ENCODE assay signal across 29 cellular contexts in the genomic region with DNA sequence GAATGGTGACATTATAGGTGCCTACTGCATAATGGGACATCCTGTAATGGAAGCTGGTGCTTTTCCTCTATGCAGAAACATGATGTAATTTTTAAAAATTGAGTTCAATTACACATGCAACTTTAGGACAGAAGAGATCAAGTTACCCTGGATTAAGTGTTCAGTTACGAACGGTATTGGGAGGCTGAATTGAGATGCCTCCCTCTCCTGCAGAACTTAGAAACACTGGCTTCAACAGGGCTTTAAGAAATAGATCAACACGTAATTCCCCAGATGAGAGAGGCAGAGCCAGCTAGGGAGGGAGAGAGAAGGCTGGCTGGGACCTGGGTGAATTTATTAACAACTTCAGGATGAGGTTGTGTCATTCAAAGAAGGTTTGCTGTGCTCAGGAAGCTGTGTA.
"Had no signal": no experiment of that assay in that cellular context is flagged by ENCODE, and none has a peak within 500 bp of the region (broad histone marks: within the 10 kb centered on the region; RNA-seq: fewer than 3 reads in every experiment).

No MANE protein-coding gene starts in this region.

- H3K27me3 Mint-ChIP-seq: activated B cell treated with CpG ODN at 0.5 μM for 24 hours; activated naive CD8-positive, alpha-beta T cell treated with anti-CD3 and anti-CD28 coated beads for 36 hours had no signal

- H3K4me3 Mint-ChIP-seq: activated B cell treated with CpG ODN at 0.5 μM for 24 hours; activated CD8-positive, alpha-beta T cell treated with anti-CD3 and anti-CD28 coated beads for 36 hours; activated naive CD8-positive, alpha-beta T cell treated with anti-CD3 and anti-CD28 coated beads for 36 hours; activated T-cell treated with anti-CD3 and anti-CD28 coated beads, Interleukin-2, amount 50 U/mL, for 72 hours; activated T-helper 17 cell treated with anti-CD3 and anti-CD28 coated beads, Interleukin-2, amount 50 U/mL, for 72 hours had no signal

- H3K4me2 ChIP-seq: KMS-11 had no signal

- H3K9me3 Mint-ChIP-seq: activated CD8-positive, alpha-beta T cell treated with anti-CD3 and anti-CD28 coated beads for 36 hours; activated T-cell treated with anti-CD3 and anti-CD28 coated beads, Interleukin-2, amount 50 U/mL, for 72 hours; activated T-helper 17 cell treated with anti-CD3 and anti-CD28 coated beads, Interleukin-2, amount 50 U/mL, for 72 hours had no signal

- H3K27ac Mint-ChIP-seq: activated B cell treated with CpG ODN at 0.5 μM for 24 hours; activated CD8-positive, alpha-beta T cell treated with anti-CD3 and anti-CD28 coated beads for 36 hours; activated naive CD8-positive, alpha-beta T cell treated with anti-CD3 and anti-CD28 coated beads for 36 hours; activated T-cell treated with anti-CD3 and anti-CD28 coated beads, Interleukin-2, amount 50 U/mL, for 72 hours; activated T-helper 17 cell treated with anti-CD3 and anti-CD28 coated beads, Interleukin-2, amount 50 U/mL, for 72 hours had no signal

- H3K4me1 Mint-ChIP-seq: activated B cell treated with CpG ODN at 0.5 μM for 24 hours; activated naive CD8-positive, alpha-beta T cell treated with anti-CD3 and anti-CD28 coated beads for 36 hours; activated T-helper 17 cell treated with anti-CD3 and anti-CD28 coated beads, Interleukin-2, amount 50 U/mL, for 72 hours had no signal

- H3K4me3 ChIP-seq: ascending aorta, Peyer's patch had no signal

- ATAC-seq: activated CD8-positive, alpha-beta T cell treated with anti-CD3 and anti-CD28 coated beads for 36 hours; activated T-cell treated with anti-CD3 and anti-CD28 coated beads, Interleukin-2, amount 50 U/mL, for 72 hours; activated T-helper 17 cell treated with anti-CD3 and anti-CD28 coated beads, Interleukin-2, amount 50 U/mL, for 72 hours; PC-3 had no signal

- H3K9ac ChIP-seq: KMS-11 had no signal

- H3K4me1 ChIP-seq: ascending aorta, Peyer's patch had no signal

- H3K36me3 ChIP-seq: ascending aorta, Peyer's patch had no signal

- H3K9me3 ChIP-seq: ascending aorta, Peyer's patch had no signal

- H3K27me3 ChIP-seq: ascending aorta, Peyer's patch had no signal

- DNase-seq: activated B cell treated with CpG ODN at 0.5 μM for 24 hours; activated CD4-positive, alpha-beta T cell treated with anti-CD3 and anti-CD28 coated beads for 48 hours; activated CD4-positive, CD25-positive, alpha-beta regulatory T cell treated with anti-CD3 and anti-CD28 coated beads, Interleukin-2, amount 50 U/mL, for 72 hours; activated CD8-positive, alpha-beta T cell treated with anti-CD3 and anti-CD28 coated beads for 36 hours; activated effector memory CD4-positive, alpha-beta T cell treated with anti-CD3 and anti-CD28 coated beads, Interleukin-2, amount 50 U/mL, for 16 hours; activated naive CD4-positive, alpha-beta T cell; activated naive CD4-positive, alpha-beta T cell treated with anti-CD3 and anti-CD28 coated beads, Interleukin-2, amount 50 U/mL, for 16 hours; activated naive CD8-positive, alpha-beta T cell treated with anti-CD3 and anti-CD28 coated beads for 36 hours; activated T-cell treated with anti-CD3 and anti-CD28 coated beads, Interleukin-2, amount 50 U/mL, for 1 hour; activated T-cell treated with anti-CD3 and anti-CD28 coated beads, Interleukin-2, amount 50 U/mL, for 72 hours; amygdala; NCI-H1092 treated with DMSO at 0.1 percent for 48 hours; NCI-H1417; NCI-H146; NCI-H187; NCI-H2029 treated with DMSO at 0.1 percent for 48 hours; NCI-H345; NCI-H524 treated with DMSO at 0.1 percent for 48 hours; PC-3; Peyer's patch; RPMI8226; SW 1271; T-helper 1 cell; T-helper 2 cell; T-helper 9 cell had no signal

- H3K27ac ChIP-seq: ascending aorta, KMS-11, Peyer's patch, VCaP had no signal
